In genomic region chr5:474826-475661, GRCh38 we compare ENCODE assay signal across 8 cellular contexts. TPM values are rescaled to one million over a fixed set of nuclear protein-coding genes. Genes with fewer than 3 reads are reported as not detected.
A peak's percentile ranks its signal among the peaks of the same experiment; 100 is the strongest.
DNase-seq lines count a peak whose midpoint lies in the region; ATAC-seq and TF ChIP-seq lines count a peak whose summit lies in the region.

No MANE protein-coding gene starts in this region.

- in situ Hi-C loops in astrocyte of the spinal cord (cut with HindIII; ENCODE audit: low sequenced_read_pairs): no loop called here
- in situ Hi-C loops in GM13976 (cut with MboI; ENCODE audit: low sequenced_read_pairs, unreplicated experiment): no loop called here

- peaks cover 47% of the 10 kb centered on the region for H3K27me3 ChIP-seq in A673 (replicated peaks; ENCODE audit: insufficient read depth, low read depth, low read length, poor library complexity)
- peaks cover 27% of the 10 kb centered on the region for H3K27me3 ChIP-seq in H7 (ENCODE audit: control insufficient read depth, insufficient read depth, low read length)
- H3K27me3 ChIP-seq in left lung: peaks cover 32 to 63% of the 10 kb centered on the region in 2 donors
- H3K27me3 ChIP-seq in SJCRH30: no peaks in the 10 kb centered on the region

- H3K27ac ChIP-seq in A673 (ENCODE audit: low read depth, low read length, poor library complexity, severe bottlenecking): no peak overlapping the region
- H3K27ac ChIP-seq in left lung: no peak overlapping the region
- H3K27ac ChIP-seq in SJCRH30: no peak overlapping the region

- H3K36me3 ChIP-seq in A673 (ENCODE audit: insufficient read depth, low read length, poor library complexity, severe bottlenecking): peaks cover 9% of the 10 kb centered on the region
- H3K36me3 ChIP-seq in H7 (replicated peaks; ENCODE audit: control insufficient read depth, insufficient read depth, low read length): no peaks in the 10 kb centered on the region
- peaks cover 0 to 1% of the 10 kb centered on the region in 2 donors for H3K36me3 ChIP-seq in left lung
- no peaks in the 10 kb centered on the region for H3K36me3 ChIP-seq in SJCRH30

- TF ChIP-seq CTCF in A673 (conservative IDR thresholded peaks at IDR 0.05; ENCODE audit: low read depth, low read length) (no peak), astrocyte of the spinal cord (IDR thresholded peaks at IDR 0.05; ENCODE audit: low read depth, low read length) (no peak), left lung (IDR thresholded peaks at IDR 0.05) (no peak), GM13976 (IDR thresholded peaks at IDR 0.05; ENCODE audit: borderline replicate concordance, control extremely low read depth, extremely low read depth, insufficient read depth, missing control alignments) (no peak)

- H3K4me3 ChIP-seq in A673 (ENCODE audit: low read depth, low read length, poor library complexity, severe bottlenecking): peak overlapping the region; percentile 95
- peak overlapping the region; percentile 64 for H3K4me3 ChIP-seq in H7 (ENCODE audit: insufficient read depth, low read depth, low read length)
- peak overlapping the region; percentile 18 for H3K4me3 ChIP-seq in astrocyte of the spinal cord (ENCODE audit: low read depth, low read length)
- H3K4me3 ChIP-seq in left lung: peak overlapping the region in 1 of 2 donors; percentile 89
- H3K4me3 ChIP-seq in SJCRH30: no peak overlapping the region

- no peak for DNase-seq in A673 (ENCODE audit: low spot score)
- DNase-seq in H7: peak; percentile 80
- no peak for DNase-seq in astrocyte of the spinal cord (ENCODE audit: low read depth, low spot score)
- DNase-seq in left lung: peak; percentile 31 to 82
- no peak for DNase-seq in SJCRH30
- DNase-seq in GOT3 (lab: John Stamatoyannopoulos, UW): no peak
- no peak for DNase-seq in GM13976 (ENCODE audit: low spot score)
- no peak for DNase-seq in C1 segment of cervical spinal cord (lab: John Stamatoyannopoulos, UW)

- H3K9me3 ChIP-seq in A673 (ENCODE audit: low read depth, low read length, poor library complexity, severe bottlenecking) (no peaks in the 10 kb centered on the region), left lung (no peaks in the 10 kb centered on the region), SJCRH30 (replicated peaks) (no peaks in the 10 kb centered on the region)

- CTCF ChIA-PET in A673 (lab: Charles Lee): interaction anchor here (0.5 to 0.6 kb wide), 2 partner anchors 196 to 384 kb away, joined by 3 to 8 read pairs; no protein-coding TSS in a partner anchor

- POLR2A ChIA-PET in A673 (lab: Charles Lee; ENCODE audit: low non-redundant PET): no interaction called here

- no TSS peak for BruUV-seq in A673 (replicated peaks; lab: Mats Ljungman, UMichigan)

- no peak for ATAC-seq in left lung

- intact Hi-C loops in A673 (cut with micrococcal nuclease; ENCODE audit: unreplicated experiment) (no loop called here), left lung (cut with DNase I) (no loop called here)

- H3K4me1 ChIP-seq in A673 (ENCODE audit: insufficient read depth, low read length, poor library complexity, severe bottlenecking) (peaks cover 12% of the 10 kb centered on the region), left lung (peaks cover 7 to 34% of the 10 kb centered on the region in 2 donors), SJCRH30 (no peaks in the 10 kb centered on the region)

RNA-seq across cellular contexts. Expression of gene EXOC3, which starts 32.1 kb away (rescaled TPM):
- total RNA-seq in A673 (2021) (46.7 and 53.8 TPM in 2 replicates), left lung (10 to 100 TPM; 43.8 to 58.7 TPM)
- 20.5 and 24.1 TPM in 2 replicates for total RNA-seq in H7 (2014; rRNA removed; shearing (Covaris generic))
- 10.2 and 10.4 TPM in 2 replicates for total RNA-seq in SJCRH30 (2014; rRNA removed; shearing (Covaris generic))

RNA-seq across cellular contexts. Expression of gene SLC9A3, which starts 49.2 kb away (rescaled TPM):
- total RNA-seq in A673 (2021): 1.6 and 1.9 TPM in 2 replicates
- total RNA-seq in H7 (2014; rRNA removed; shearing (Covaris generic)): 1.8 and 3.3 TPM in 2 replicates
- 1 to 10 TPM in 1 of 2 donors, under 1 TPM in 1; 0.99 to 1.0 TPM for total RNA-seq in left lung
- 2.4 and 2.5 TPM in 2 replicates for total RNA-seq in SJCRH30 (2014; rRNA removed; shearing (Covaris generic))

Comparison
In these comparisons a context has a peak if more than half of its experiments do, and no peak if none do; other contexts are left out.
1. DNase-seq: peak in H7 (single experiment) and left lung (2 of 2); none in A673 (single experiment), astrocyte of the spinal cord (single experiment), SJCRH30 (0 of 2), GOT3 (single experiment), GM13976 (single experiment) and C1 segment of cervical spinal cord (0 of 14).